21 cellular contexts compared by ENCODE assay signal in the genomic region with DNA sequence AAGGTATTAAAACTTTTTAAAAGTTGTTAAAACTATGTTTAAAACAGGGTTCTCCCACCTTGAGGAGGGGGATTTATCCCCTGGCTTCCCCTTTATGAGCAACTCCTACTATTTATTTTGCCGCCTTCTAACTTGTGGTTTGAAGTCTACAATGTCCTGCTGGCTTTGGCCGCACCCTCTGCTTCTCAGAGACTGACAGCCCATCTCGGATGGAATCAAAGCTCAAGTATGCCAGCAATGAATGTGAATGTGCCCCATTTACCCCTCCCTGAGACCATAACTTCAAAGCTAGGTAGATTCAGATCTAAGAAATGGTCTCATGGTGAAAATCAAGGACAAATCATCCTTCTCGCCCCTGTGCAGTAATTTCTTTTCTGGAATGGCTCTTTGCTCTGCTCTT. TPM values are rescaled to one million over a fixed set of nuclear protein-coding genes. Genes with fewer than 3 reads are reported as not detected.
DNase-seq lines count a peak whose midpoint lies in the region; ATAC-seq and TF ChIP-seq lines count a peak whose summit lies in the region.
"Had no signal": no experiment of that assay in that cellular context is flagged by ENCODE, and none has a peak within 500 bp of the region (broad histone marks: within the 10 kb centered on the region; RNA-seq: fewer than 3 reads in every experiment).

No MANE protein-coding gene starts in this region.

- peak overlapping the region; percentile 42; the same call in 1 of the 2 replicates for H3K9ac ChIP-seq in SU-DHL-6 (ENCODE audit: low read length)

- H3K9me3 ChIP-seq in CD4-positive, CD25-positive, alpha-beta regulatory T cell (ENCODE audit: control insufficient read depth in 2 of 2, low read length in 2 of 2) = no peaks in the 10 kb centered on the region
- no peaks in the 10 kb centered on the region for H3K9me3 ChIP-seq in DOHH2 (ENCODE audit: control insufficient read depth, insufficient read depth, low read length)
- no peaks in the 10 kb centered on the region for H3K9me3 ChIP-seq in SU-DHL-6 (ENCODE audit: insufficient read depth, low read length)
- H3K9me3 ChIP-seq: breast epithelium, gastrocnemius medialis, left ventricle myocardium inferior, SJSA1, testis had no signal

- no peaks in the 10 kb centered on the region for H3K27me3 Mint-ChIP-seq in CD4-positive, CD25-positive, alpha-beta regulatory T cell
- H3K27me3 Mint-ChIP-seq in immature natural killer cell (ENCODE audit: low read depth in 3 of 3) = no peaks in the 10 kb centered on the region

- H3K9me2 ChIP-seq in DOHH2 (replicated peaks; ENCODE audit: control insufficient read depth, low read length) (no peaks in the 10 kb centered on the region), SU-DHL-6 (replicated peaks; ENCODE audit: insufficient read depth, low read length) (no peaks in the 10 kb centered on the region)

- peak overlapping the region in 1 of 4 donors; percentile 79 for H3K4me3 Mint-ChIP-seq in CD4-positive, CD25-positive, alpha-beta regulatory T cell
- no peak overlapping the region for H3K4me3 Mint-ChIP-seq in immature natural killer cell
- H3K4me3 Mint-ChIP-seq: nephron had no signal

- H2AFZ ChIP-seq in SU-DHL-6 (ENCODE audit: low read depth, low read length, severe bottlenecking) = no peak overlapping the region
- H2AFZ ChIP-seq: hepatocyte had no signal

- no peaks in the 10 kb centered on the region for H3K27me3 ChIP-seq in CD4-positive, CD25-positive, alpha-beta regulatory T cell (ENCODE audit: control insufficient read depth, insufficient read depth, low read length)
- H3K27me3 ChIP-seq in DOHH2 (ENCODE audit: control insufficient read depth, low read length) (no peaks in the 10 kb centered on the region), SU-DHL-6 (ENCODE audit: low read length) (no peaks in the 10 kb centered on the region)
- H3K27me3 ChIP-seq: breast epithelium, gastrocnemius medialis, hepatocyte, SJSA1, testis had no signal

- H3K27ac ChIP-seq in CD4-positive, CD25-positive, alpha-beta regulatory T cell (ENCODE audit: insufficient read depth, low read length, poor library complexity, severe bottlenecking) = peak overlapping the region; percentile 80
- H3K27ac ChIP-seq in DOHH2 (ENCODE audit: low read depth, low read length) (0 out of 2 replicates have a peak overlapping the region, but pooled peaks have one; percentile 42), SU-DHL-6 (ENCODE audit: low read depth, low read length) (peak overlapping the region; percentile 93)
- H3K27ac ChIP-seq: breast epithelium, gastrocnemius medialis, hepatocyte, left ventricle myocardium inferior, SJSA1, testis, VCaP had no signal

- H3K4me1 Mint-ChIP-seq in CD4-positive, CD25-positive, alpha-beta regulatory T cell = peaks cover 16 to 60% (median 41%) of the 10 kb centered on the region in 4 donors
- peaks cover 10 to 12% of the 10 kb centered on the region in 2 donors for H3K4me1 Mint-ChIP-seq in immature natural killer cell

- H4K20me1 ChIP-seq in DOHH2 (ENCODE audit: control insufficient read depth, insufficient read depth, low read depth, low read length) (no peaks in the 10 kb centered on the region), SU-DHL-6 (ENCODE audit: low read depth, low read length) (no peaks in the 10 kb centered on the region)

- peak overlapping the region; percentile 79 for H3K4me3 ChIP-seq in CD4-positive, CD25-positive, alpha-beta regulatory T cell (ENCODE audit: low read depth, low read length)
- H3K4me3 ChIP-seq in DOHH2 (ENCODE audit: low read length) (no peak overlapping the region), SU-DHL-6 (ENCODE audit: insufficient read depth, low read length, poor library complexity, severe bottlenecking) (no peak overlapping the region)
- H3K4me3 ChIP-seq: breast epithelium, gastrocnemius medialis, hepatocyte, left ventricle myocardium inferior, SJSA1, smooth muscle cell, testis had no signal

- no peak for ATAC-seq in CD4-positive, CD25-positive, alpha-beta regulatory T cell (ENCODE audit: low read depth in 2 of 2)
- ATAC-seq: gastrocnemius medialis had no signal

- H3K4me1 ChIP-seq in CD4-positive, CD25-positive, alpha-beta regulatory T cell (ENCODE audit: control insufficient read depth, insufficient read depth, low read length, poor library complexity, severe bottlenecking) = peaks cover 33% of the 10 kb centered on the region
- peaks cover 45% of the 10 kb centered on the region for H3K4me1 ChIP-seq in DOHH2 (ENCODE audit: control insufficient read depth, low read length)
- H3K4me1 ChIP-seq: breast epithelium, testis had no signal

- H3K27ac Mint-ChIP-seq in CD4-positive, CD25-positive, alpha-beta regulatory T cell = peak overlapping the region; percentile 93 to 98 (median 94)
- peak overlapping the region in 5 of 6 donors; percentile 86 to 95 (median 93) for H3K27ac Mint-ChIP-seq in immature natural killer cell
- H3K27ac Mint-ChIP-seq: nephron had no signal

- H3K79me2 ChIP-seq in DOHH2 (ENCODE audit: control insufficient read depth, low read length) (no peaks in the 10 kb centered on the region), SU-DHL-6 (ENCODE audit: insufficient read depth, low read length) (no peaks in the 10 kb centered on the region)

- H3K36me3 ChIP-seq in CD4-positive, CD25-positive, alpha-beta regulatory T cell (ENCODE audit: control insufficient read depth, insufficient read depth, low read length) = no peaks in the 10 kb centered on the region
- H3K36me3 ChIP-seq in DOHH2 (ENCODE audit: control insufficient read depth, low read length) (no peaks in the 10 kb centered on the region), SU-DHL-6 (ENCODE audit: low read length) (no peaks in the 10 kb centered on the region)
- H3K36me3 ChIP-seq: breast epithelium had no signal

- peaks cover 6% of the 10 kb centered on the region for H3K36me3 Mint-ChIP-seq in CD4-positive, CD25-positive, alpha-beta regulatory T cell
- peaks cover 0 to 10% (median 0%) of the 10 kb centered on the region in 3 donors for H3K36me3 Mint-ChIP-seq in immature natural killer cell

- peaks cover 0 to 2% (median 0%) of the 10 kb centered on the region in 7 donors for H3K9me3 Mint-ChIP-seq in CD4-positive, CD25-positive, alpha-beta regulatory T cell
- no peaks in the 10 kb centered on the region for H3K9me3 Mint-ChIP-seq in immature natural killer cell
- H3K9me3 Mint-ChIP-seq: nephron had no signal

- no peak overlapping the region for H3K4me2 ChIP-seq in DOHH2 (ENCODE audit: low read length)
- H3K4me2 ChIP-seq in SU-DHL-6 (ENCODE audit: low read depth, low read length, poor library complexity, severe bottlenecking) = peak overlapping the region; percentile 52
- H3K4me2 ChIP-seq: hepatocyte, smooth muscle cell had no signal

- 0 out of 2 replicates have a peak, but pooled peaks cover 1% of the 10 kb centered on the region for H3F3A ChIP-seq in DOHH2 (ENCODE audit: control insufficient read depth, insufficient read depth)
- peaks cover 18% of the 10 kb centered on the region; the same call in 1 of the 2 replicates for H3F3A ChIP-seq in SU-DHL-6 (ENCODE audit: insufficient read depth)

- no peak for DNase-seq in CD4-positive, CD25-positive, alpha-beta regulatory T cell
- DNase-seq in immature natural killer cell (no peak), NCI-H446 treated with DMSO at 0.1 percent for 48 hours (lab: John Stamatoyannopoulos, UW) (no peak), islet precursor cell (no peak), OCI-M1 (lab: John Stamatoyannopoulos, UW) (no peak), NCI-H146 (lab: John Stamatoyannopoulos, UW) (no peak)
- DNase-seq: activated CD4-positive, alpha-beta T cell treated with anti-CD3 and anti-CD28 coated beads, Interleukin-2, amount 50 U/mL, for 1 hour; amniotic stem cell; gastrocnemius medialis; KBM-7; left ventricle myocardium inferior; NCI-H524 treated with DMSO at 0.1 percent for 48 hours; testis had no signal

- no peak for TF ChIP-seq CTCF in DOHH2 (IDR thresholded peaks at IDR 0.05; ENCODE audit: low read depth, low read length, poor library complexity, severe bottlenecking)
- TF ChIP-seq CTCF in SU-DHL-6 (IDR thresholded peaks at IDR 0.05; ENCODE audit: insufficient read depth, low read length, poor library complexity, severe bottlenecking) = no peak

RNA-seq across cellular contexts. Expression of a gene that starts 10.3 kb away (rescaled TPM):
- total RNA-seq in CD4-positive, CD25-positive, alpha-beta regulatory T cell = 75.7 TPM
- polyA plus RNA-seq in CD4-positive, CD25-positive, alpha-beta regulatory T cell = 100 to 1,000 TPM in 2 of 4 donors, 10 to 100 TPM in 2; 65.0 to 148 (median 116) TPM
- 10 to 100 TPM; 31.4 to 98.7 (median 68.1) TPM for polyA plus RNA-seq in immature natural killer cell

Comparison
In these comparisons a context has a peak if more than half of its experiments do, and no peak if none do; other contexts are left out.
1. H3K27ac ChIP-seq: peak in every context shown above with its lines; median percentile 93 in SU-DHL-6; 80 in CD4-positive, CD25-positive, alpha-beta regulatory T cell; 42 in DOHH2.